Comparison of ENCODE assay signal across 18 cellular contexts in genomic region chr12:22034709-22035506, GRCh38. TPM values are rescaled to one million over a fixed set of nuclear protein-coding genes. Genes with fewer than 3 reads are reported as not detected.
DNase-seq lines count a peak whose midpoint lies in the region; ATAC-seq, FAIRE-seq and TF ChIP-seq lines count a peak whose summit lies in the region.
"Had no signal": no experiment of that assay in that cellular context is flagged by ENCODE, and none has a peak within 500 bp of the region (broad histone marks: within the 10 kb centered on the region; RNA-seq: fewer than 3 reads in every experiment).

No MANE protein-coding gene starts in this region.

- in situ Hi-C loops in HepG2 (cut with HindIII; ENCODE audit: extremely low pct_ligation_motif_present, low pct_unique_long_range_greater_than_20kb): loop anchor here (25.0 kb wide), 1 partner anchor 523 kb away; the partner anchor contains the start of genes GOLT1B and RECQL
- in situ Hi-C loops in transverse colon (cut with MboI; ENCODE audit: low pct_ligation_motif_present in 1 of 4, low pct_unique_long_range_greater_than_20kb in 1 of 4, low sequenced_read_pairs in 3 of 4): no loop called here

- no peaks in the 10 kb centered on the region; a peak in 1 of 4 replicates for H3K4me1 ChIP-seq in SK-N-SH (ENCODE audit: control insufficient read depth in 1 of 2, insufficient read depth in 2 of 2, low read depth in 1 of 2, low read length in 1 of 2)
- peaks cover 26% of the 10 kb centered on the region for H3K4me1 ChIP-seq in HepG2 (ENCODE audit: insufficient read depth, low read length)
- peaks cover 7 to 36% (median 16%) of the 10 kb centered on the region in 4 donors for H3K4me1 ChIP-seq in transverse colon
- H3K4me1 ChIP-seq: suprapubic skin had no signal

- H3K79me2 ChIP-seq in SK-N-SH (ENCODE audit: insufficient read depth) (no peaks in the 10 kb centered on the region), HepG2 (ENCODE audit: insufficient read depth, low read length) (no peaks in the 10 kb centered on the region)

- H3K27me3 ChIP-seq in SK-N-SH (ENCODE audit: insufficient read depth) (no peaks in the 10 kb centered on the region; the same call in 1 of the 2 replicates), HepG2 (ENCODE audit: control insufficient read depth in 1 of 2, insufficient read depth in 2 of 2, low read length in 2 of 2) (no peaks in the 10 kb centered on the region; a peak in 1 of 5 replicates), transverse colon (no peaks in the 10 kb centered on the region)
- H3K27me3 ChIP-seq: suprapubic skin had no signal

- H3K27ac Mint-ChIP-seq in effector memory CD8-positive, alpha-beta T cell: no peak overlapping the region
- H3K27ac Mint-ChIP-seq: WTC11 had no signal

- H3K9me3 Mint-ChIP-seq in effector memory CD8-positive, alpha-beta T cell: no peaks in the 10 kb centered on the region

- no peak overlapping the region for H3K4me3 ChIP-seq in SK-N-SH (ENCODE audit: low read depth in 2 of 2, low read length in 1 of 2)
- H3K4me3 ChIP-seq in HepG2 (replicated peaks in 1 of 3; ENCODE audit: insufficient read depth in 1 of 3, low read depth in 2 of 3, low read length in 3 of 3): no peak overlapping the region
- no peak overlapping the region for H3K4me3 ChIP-seq in transverse colon
- H3K4me3 ChIP-seq: skin epidermis, suprapubic skin had no signal

- no peak overlapping the region for H3K4me2 ChIP-seq in SK-N-SH
- H3K4me2 ChIP-seq in HepG2 (ENCODE audit: low read depth, low read length): peak overlapping the region; percentile 52

- H3K9ac ChIP-seq in SK-N-SH: no peak overlapping the region
- no peak overlapping the region for H3K9ac ChIP-seq in HepG2 (ENCODE audit: insufficient read depth, low read depth, low read length)

- H3K27me3 Mint-ChIP-seq in effector memory CD8-positive, alpha-beta T cell: peaks cover 3 to 4% of the 10 kb centered on the region in 2 donors

- H2AFZ ChIP-seq in SK-N-SH (ENCODE audit: low read depth): peak overlapping the region; percentile 67; the same call in 1 of the 2 replicates
- no peak overlapping the region for H2AFZ ChIP-seq in HepG2 (ENCODE audit: low read length)

- no peaks in the 10 kb centered on the region for H3F3A ChIP-seq in SK-N-SH (replicated peaks; ENCODE audit: insufficient read depth)

- H3K4me1 Mint-ChIP-seq in effector memory CD8-positive, alpha-beta T cell (ENCODE audit: low read depth in 2 of 2): no peaks in the 10 kb centered on the region

- H3K9me3 ChIP-seq in SK-N-SH (no peaks in the 10 kb centered on the region), HepG2 (ENCODE audit: low read length) (no peaks in the 10 kb centered on the region), transverse colon (peaks cover 0 to 4% of the 10 kb centered on the region in 2 donors)
- H3K9me3 ChIP-seq: suprapubic skin had no signal

- WGBS in SK-N-SH (ENCODE audit: low lambda C conversion rate): 48% methylated on average over 4 of the region's 4 CpGs
- WGBS in HepG2 (ENCODE audit: low lambda C conversion rate): 0% methylated on average over 4 of the region's 4 CpGs
- WGBS in transverse colon (ENCODE audit: low coverage in 1 of 2), 2 donors: 19 to 22% methylated on average over 4 of the region's 4 CpGs

- no peak for FAIRE-seq in HepG2 (lab: Jason Lieb, UNC)
- FAIRE-seq in D721Med (lab: Jason Lieb, UNC): no peak

- no peak for TF ChIP-seq CTCF in SK-N-SH (IDR thresholded peaks at IDR 0.05)
- TF ChIP-seq CTCF in HepG2 (CRISPR knock-in tag; IDR thresholded peaks at IDR 0.05): no peak
- TF ChIP-seq CTCF in transverse colon (IDR thresholded peaks at IDR 0.05): no peak
- TF ChIP-seq CTCF in D721Med (IDR thresholded peaks at IDR 0.05; ENCODE audit: insufficient read depth, missing control alignments): no peak

- TF ChIP-seq RAD21 in SK-N-SH (IDR thresholded peaks at IDR 0.05; ENCODE audit: low read length): no peak
- no peak for TF ChIP-seq RAD21 in HepG2 (CRISPR knock-in tag; IDR thresholded peaks at IDR 0.05)

- H3K27ac ChIP-seq in SK-N-SH (ENCODE audit: low read depth in 2 of 2, low read length in 1 of 2) (no peak overlapping the region), HepG2 (ENCODE audit: extremely low read length, insufficient read depth, low read length) (no peak overlapping the region), transverse colon (peak overlapping the region; percentile 71 to 82 (median 78))
- H3K27ac ChIP-seq: suprapubic skin had no signal

- H4K20me1 ChIP-seq in SK-N-SH (ENCODE audit: insufficient read depth) (no peaks in the 10 kb centered on the region), HepG2 (ENCODE audit: insufficient read depth, low read length) (no peaks in the 10 kb centered on the region)

- H3K36me3 ChIP-seq in SK-N-SH (replicated peaks in 1 of 2; ENCODE audit: control insufficient read depth in 1 of 2, insufficient read depth in 2 of 2, low read length in 1 of 2): no peaks in the 10 kb centered on the region
- no peaks in the 10 kb centered on the region for H3K36me3 ChIP-seq in HepG2 (replicated peaks in 1 of 2; ENCODE audit: control insufficient read depth in 1 of 2, insufficient read depth in 2 of 2, low read length in 2 of 2)
- no peaks in the 10 kb centered on the region for H3K36me3 ChIP-seq in transverse colon
- H3K36me3 ChIP-seq: suprapubic skin had no signal

- no peak for ATAC-seq in SK-N-SH treated with all-trans-retinoic acid at 6 μM for 48 hours
- ATAC-seq in HepG2: no peak; the same call in 1 of the 3 replicates
- no peak for ATAC-seq in effector memory CD8-positive, alpha-beta T cell (replicated peaks)
- ATAC-seq: WTC11 had no signal

- H3K9me2 ChIP-seq in SK-N-SH: no peaks in the 10 kb centered on the region

- no peak overlapping the region for H3K4me3 Mint-ChIP-seq in effector memory CD8-positive, alpha-beta T cell
- H3K4me3 Mint-ChIP-seq: WTC11 had no signal

- CTCF ChIA-PET in SK-N-SH (lab: Yijun Ruan, JAX): interaction anchor here (1.2 to 1.5 kb wide), 2 partner anchors 17 to 354 kb away, joined by 3 read pairs; no protein-coding TSS in a partner anchor
- CTCF ChIA-PET in HepG2 (lab: Yijun Ruan, JAX; ENCODE audit: low intra/inter-chr PET ratio, low total read pairs): no interaction called here

- POLR2A ChIA-PET in SK-N-SH (lab: Yijun Ruan, JAX): no interaction called here
- POLR2A ChIA-PET in HepG2 (lab: Yijun Ruan, JAX): no interaction called here

- TF ChIP-seq POLR2A in HepG2 (IDR thresholded peaks at IDR 0.05; ENCODE audit: insufficient read depth in 1 of 2, low read depth in 2 of 2, low read length in 2 of 2) (no peak), transverse colon (IDR thresholded peaks at IDR 0.05) (no peak)

- intact Hi-C loops in HepG2 (cut with micrococcal nuclease; ENCODE audit: unreplicated experiment) (no loop called here), transverse colon (cut with DNase I; ENCODE audit: low total_unique reads) (no loop called here)

- DNase-seq in SK-N-SH: no peak
- DNase-seq in astrocyte of the hippocampus (ENCODE audit: low read depth, low spot score): peak; percentile 46
- DNase-seq in HepG2 (ENCODE audit: low spot score): no peak
- no peak for DNase-seq in transverse colon
- DNase-seq in D721Med (ENCODE audit: insufficient read length, low spot score): no peak
- DNase-seq in effector memory CD8-positive, alpha-beta T cell: no peak
- DNase-seq in retina: no peak
- DNase-seq: aorta, DMS53, GOT3, midbrain, NCI-H1436, NCI-H69, SHP77 had no signal

- no peaks in the 10 kb centered on the region for H3K36me3 Mint-ChIP-seq in effector memory CD8-positive, alpha-beta T cell (ENCODE audit: insufficient read depth)
- H3K36me3 Mint-ChIP-seq: WTC11 had no signal

- no peak for TF ChIP-seq EP300 in SK-N-SH (IDR thresholded peaks at IDR 0.05; ENCODE audit: borderline replicate concordance in 1 of 2, low read depth in 1 of 2, low read length in 1 of 2)
- no peak for TF ChIP-seq EP300 in HepG2 (IDR thresholded peaks at IDR 0.05; ENCODE audit: low read depth in 2 of 2, low read length in 2 of 2)
- no peak for TF ChIP-seq EP300 in HepG2 (CRISPR knock-in tag; IDR thresholded peaks at IDR 0.05; ENCODE audit: borderline replicate concordance)
- TF ChIP-seq EP300 in transverse colon (IDR thresholded peaks at IDR 0.05; ENCODE audit: low read depth): no peak

- BruUV-seq in HepG2 (replicated peaks; lab: Mats Ljungman, UMichigan): no TSS peak

TF ChIP-seq in SK-N-SH treated with all-trans-retinoic acid at 6 μM for 48 hours, 23 proteins besides CTCF, POLR2A, EP300 and RAD21:
- TF ChIP-seq ZFP3 (CRISPR knock-in tag; IDR thresholded peaks at IDR 0.05) (no peak), ESRRG (CRISPR knock-in tag; IDR thresholded peaks at IDR 0.05) (no peak)

TF ChIP-seq in HepG2, 621 proteins besides CTCF, POLR2A, EP300 and RAD21 (continues in another document):
- no peak for TF ChIP-seq KLF12 (CRISPR knock-in tag; IDR thresholded peaks at IDR 0.05; ENCODE audit: borderline replicate concordance)

RNA-seq across cellular contexts. Expression of gene CMAS, which starts 11.1 kb away (rescaled TPM):
- polyA plus RNA-seq in SK-N-SH (2012; rRNA removed): 16.0 and 18.0 TPM in 2 replicates
- 24.5 and 35.5 TPM in 2 replicates for polyA plus RNA-seq in SK-N-SH (2012; cell fraction: cytosol; rRNA removed)
- polyA plus RNA-seq in SK-N-SH (2012; cell fraction: nucleus; rRNA removed): 5.8 and 10.9 TPM in 2 replicates
- 21.3 and 36.9 TPM in 2 replicates for total RNA-seq in HepG2 (2016; rRNA removed; fragmentation: Illumina TruSeq; extraction: Trizol)
- total RNA-seq in HepG2 (2016; cell fraction: cytosol; rRNA removed; fragmentation: Illumina TruSeq; extraction: Trizol; ENCODE audit: low read depth): 4.4 and 5.2 TPM in 2 replicates
- 23.1 and 33.9 TPM in 2 replicates for total RNA-seq in HepG2 (2016; cell fraction: insoluble cytoplasmic fraction; rRNA removed; fragmentation: Illumina TruSeq; extraction: Trizol)
- total RNA-seq in HepG2 (2016; cell fraction: membrane; rRNA removed; fragmentation: Illumina TruSeq; extraction: Trizol): 14.8 and 16.3 TPM in 2 replicates
- 14.6 and 15.2 TPM in 2 replicates for total RNA-seq in HepG2 (2016; cell fraction: nucleus; rRNA removed; fragmentation: Illumina TruSeq; extraction: Trizol)
- 10.2 and 14.0 TPM in 2 replicates for polyA plus RNA-seq in HepG2 (2011; rRNA removed)
- 5.4 and 7.3 TPM in 2 replicates for polyA plus RNA-seq in HepG2 (2011; cell fraction: cytosol; rRNA removed)
- polyA plus RNA-seq in HepG2 (2011; cell fraction: nucleus; rRNA removed): 3.2 and 3.8 TPM in 2 replicates
- 21.3 and 28.2 TPM in 2 replicates for polyA plus RNA-seq in HepG2 (2012)
- 6.6 and 9.0 TPM in 2 replicates for polyA plus RNA-seq in HepG2 (2016; cell fraction: cytosol; fragmentation: Illumina TruSeq; extraction: Trizol; ENCODE audit: low read depth)
- polyA plus RNA-seq in HepG2 (2016; cell fraction: insoluble cytoplasmic fraction; fragmentation: Illumina TruSeq; extraction: Trizol; ENCODE audit: low read depth): 48.7 and 54.8 TPM in 2 replicates
- 16.4 and 17.9 TPM in 2 replicates for polyA plus RNA-seq in HepG2 (2016; cell fraction: membrane; fragmentation: Illumina TruSeq; extraction: Trizol; ENCODE audit: low read depth)
- 29.4 and 31.0 TPM in 2 replicates for polyA plus RNA-seq in HepG2 (2016; cell fraction: nucleus; fragmentation: Illumina TruSeq; extraction: Trizol; ENCODE audit: insufficient read depth, low read depth)
- 1.9 and 2.7 TPM in 2 replicates for polyA minus RNA-seq in HepG2 (2011; rRNA and poly(A)+ RNA removed; ENCODE audit: low replicate concordance)
- 6.2 and 6.4 TPM in 2 replicates for polyA minus RNA-seq in HepG2 (2011; cell fraction: cytosol; rRNA and poly(A)+ RNA removed)
- 6.8 and 7.2 TPM in 2 replicates for polyA minus RNA-seq in HepG2 (2011; cell fraction: nucleus; rRNA and poly(A)+ RNA removed)
- 10 to 100 TPM; 12.3 to 92.6 (median 69.0) TPM for total RNA-seq in transverse colon

Comparison
In these comparisons a context has a peak if more than half of its experiments do, and no peak if none do; other contexts are left out.
1. H3K27ac ChIP-seq: peak in transverse colon (4 of 4); none in SK-N-SH (0 of 2) and HepG2 (single experiment).